In the genomic region with DNA sequence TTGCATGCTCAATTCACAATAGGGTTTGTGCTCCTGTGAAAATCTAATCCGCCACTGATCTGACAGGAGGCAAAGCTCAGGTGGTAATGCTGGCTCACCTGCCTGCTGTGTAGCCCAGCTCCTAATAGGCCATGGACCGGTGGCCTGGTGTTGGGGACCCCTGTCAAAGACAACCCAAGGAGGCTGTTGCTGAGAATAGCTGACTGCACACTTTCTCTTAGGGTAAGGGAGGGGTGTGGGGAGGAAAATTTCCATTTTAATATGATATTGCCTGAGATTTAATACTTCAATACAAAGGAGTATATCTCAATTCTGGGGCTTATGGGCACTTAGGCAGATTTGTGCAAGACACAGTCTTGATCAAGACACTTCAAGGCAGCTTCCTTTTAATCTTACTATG, we compare ENCODE assay signal across 1 cellular context.
A peak's percentile ranks its signal among the peaks of the same experiment; 100 is the strongest.
TF ChIP-seq lines count a peak whose summit lies in the region.

No MANE protein-coding gene starts in this region.

TF ChIP-seq in HepG2, 621 proteins besides CTCF, POLR2A, EP300 and RAD21 (continued from another document):
- TF ChIP-seq, protein P1, sequence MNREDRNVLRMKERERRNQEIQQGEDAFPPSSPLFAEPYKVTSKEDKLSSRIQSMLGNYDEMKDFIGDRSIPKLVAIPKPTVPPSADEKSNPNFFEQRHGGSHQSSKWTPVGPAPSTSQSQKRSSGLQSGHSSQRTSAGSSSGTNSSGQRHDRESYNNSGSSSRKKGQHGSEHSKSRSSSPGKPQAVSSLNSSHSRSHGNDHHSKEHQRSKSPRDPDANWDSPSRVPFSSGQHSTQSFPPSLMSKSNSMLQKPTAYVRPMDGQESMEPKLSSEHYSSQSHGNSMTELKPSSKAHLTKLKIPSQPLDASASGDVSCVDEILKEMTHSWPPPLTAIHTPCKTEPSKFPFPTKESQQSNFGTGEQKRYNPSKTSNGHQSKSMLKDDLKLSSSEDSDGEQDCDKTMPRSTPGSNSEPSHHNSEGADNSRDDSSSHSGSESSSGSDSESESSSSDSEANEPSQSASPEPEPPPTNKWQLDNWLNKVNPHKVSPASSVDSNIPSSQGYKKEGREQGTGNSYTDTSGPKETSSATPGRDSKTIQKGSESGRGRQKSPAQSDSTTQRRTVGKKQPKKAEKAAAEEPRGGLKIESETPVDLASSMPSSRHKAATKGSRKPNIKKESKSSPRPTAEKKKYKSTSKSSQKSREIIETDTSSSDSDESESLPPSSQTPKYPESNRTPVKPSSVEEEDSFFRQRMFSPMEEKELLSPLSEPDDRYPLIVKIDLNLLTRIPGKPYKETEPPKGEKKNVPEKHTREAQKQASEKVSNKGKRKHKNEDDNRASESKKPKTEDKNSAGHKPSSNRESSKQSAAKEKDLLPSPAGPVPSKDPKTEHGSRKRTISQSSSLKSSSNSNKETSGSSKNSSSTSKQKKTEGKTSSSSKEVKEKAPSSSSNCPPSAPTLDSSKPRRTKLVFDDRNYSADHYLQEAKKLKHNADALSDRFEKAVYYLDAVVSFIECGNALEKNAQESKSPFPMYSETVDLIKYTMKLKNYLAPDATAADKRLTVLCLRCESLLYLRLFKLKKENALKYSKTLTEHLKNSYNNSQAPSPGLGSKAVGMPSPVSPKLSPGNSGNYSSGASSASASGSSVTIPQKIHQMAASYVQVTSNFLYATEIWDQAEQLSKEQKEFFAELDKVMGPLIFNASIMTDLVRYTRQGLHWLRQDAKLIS (CRISPR knock-in tag; IDR thresholded peaks at IDR 0.05): no peak
- TF ChIP-seq MLXIP (CRISPR knock-in tag; IDR thresholded peaks at IDR 0.05; ENCODE audit: borderline replicate concordance) (no peak), MAFK (conservative IDR thresholded peaks at IDR 0.05 in 1 of 2, IDR thresholded peaks at IDR 0.05 in 1 of 2; ENCODE audit: low read length in 2 of 2) (peak; percentile 75 to 78), NRL (CRISPR knock-in tag; IDR thresholded peaks at IDR 0.05; ENCODE audit: borderline replicate concordance) (no peak), MAFF (IDR thresholded peaks at IDR 0.05; ENCODE audit: low read depth, low read length) (peak; percentile 59; the same call in 1 of the 2 replicates)
